Comparison of ENCODE assay signal across 23 cellular contexts in genomic region chr15:78338756-78339155, GRCh38. TPM values are rescaled to one million over a fixed set of nuclear protein-coding genes. Genes with fewer than 3 reads are reported as not detected.
DNase-seq lines count a peak whose midpoint lies in the region; ATAC-seq, FAIRE-seq and TF ChIP-seq lines count a peak whose summit lies in the region.
"Had no signal": no experiment of that assay in that cellular context is flagged by ENCODE, and none has a peak within 500 bp of the region (broad histone marks: within the 10 kb centered on the region; RNA-seq: fewer than 3 reads in every experiment).

No MANE protein-coding gene starts in this region.

- no peak overlapping the region for H2AFZ ChIP-seq in neural progenitor cell (replicated peaks)

- H3K4me3 ChIP-seq in kidney (ENCODE audit: low read length in 2 of 2) (no peak overlapping the region), neural progenitor cell (no peak overlapping the region)
- H3K4me3 ChIP-seq: BLaER1 treated with 17β-estradiol and CSF1 and Interleukin-3, amounts not matched to agents 10 nM and 100 nM; Peyer's patch; SJSA1 had no signal

- peaks cover 43% of the 10 kb centered on the region for H3F3A ChIP-seq in neural progenitor cell (ENCODE audit: low read depth)

- no peak for ATAC-seq in HG02981 (IDR thresholded peaks at IDR 0.05; ENCODE audit: unreplicated experiment)

- peaks cover 18% of the 10 kb centered on the region for H4K20me1 ChIP-seq in neural progenitor cell (ENCODE audit: low read depth)
- H4K20me1 ChIP-seq: BLaER1 treated with 17β-estradiol and CSF1 and Interleukin-3, amounts not matched to agents 10 nM and 100 nM had no signal

- H3K9ac ChIP-seq in kidney (ENCODE audit: low read length in 2 of 2) (no peak overlapping the region), neural progenitor cell (no peak overlapping the region)
- H3K9ac ChIP-seq: BLaER1 treated with 17β-estradiol and CSF1 and Interleukin-3, amounts not matched to agents 10 nM and 100 nM had no signal

- peaks cover 36% of the 10 kb centered on the region for H3K4me1 Mint-ChIP-seq in neural progenitor cell
- H3K4me1 Mint-ChIP-seq in activated T-helper 2 cell treated with anti-CD3 and anti-CD28 coated beads, Interferon-gamma antibody, Interleukin-2, Interleukin-4, amounts not matched to agents 10 μg/mL and 5 μg/mL and 100 μg/mL, durations not matched to agents 14 hours and 24 hours and 36 hours (ENCODE audit: low read depth) = no peaks in the 10 kb centered on the region

- H3K36me3 Mint-ChIP-seq in neural progenitor cell = no peaks in the 10 kb centered on the region
- no peaks in the 10 kb centered on the region for H3K36me3 Mint-ChIP-seq in activated T-helper 2 cell treated with anti-CD3 and anti-CD28 coated beads, Interferon-gamma antibody, Interleukin-2, Interleukin-4, amounts not matched to agents 10 μg/mL and 5 μg/mL and 100 μg/mL, durations not matched to agents 14 hours and 24 hours and 36 hours (ENCODE audit: low read depth)
- H3K36me3 Mint-ChIP-seq: CD4-positive, alpha-beta memory T cell had no signal

- H3K27me3 Mint-ChIP-seq in neural progenitor cell (ENCODE audit: insufficient read depth, low read depth) = peaks cover 38% of the 10 kb centered on the region
- H3K27me3 Mint-ChIP-seq in activated T-helper 2 cell treated with anti-CD3 and anti-CD28 coated beads, Interferon-gamma antibody, Interleukin-2, Interleukin-4, amounts not matched to agents 10 μg/mL and 5 μg/mL and 100 μg/mL, durations not matched to agents 14 hours and 24 hours and 36 hours (ENCODE audit: low read depth) = peaks cover 46% of the 10 kb centered on the region

- H3K4me2 ChIP-seq in neural progenitor cell = peak overlapping the region; percentile 13

- TF ChIP-seq CTCF in kidney (IDR thresholded peaks at IDR 0.05; ENCODE audit: borderline replicate concordance, extremely low read depth, insufficient read depth) = no peak
- TF ChIP-seq CTCF in neural progenitor cell (IDR thresholded peaks at IDR 0.05) = no peak

- H3K27me3 ChIP-seq in neural progenitor cell = peaks cover 48% of the 10 kb centered on the region

- H3K36me3 ChIP-seq in kidney (ENCODE audit: control insufficient read depth in 1 of 2, insufficient read depth in 2 of 2, low read length in 2 of 2) = no peaks in the 10 kb centered on the region
- H3K36me3 ChIP-seq in neural progenitor cell = no peaks in the 10 kb centered on the region
- H3K36me3 ChIP-seq: BLaER1 treated with 17β-estradiol and CSF1 and Interleukin-3, amounts not matched to agents 10 nM and 100 nM; Peyer's patch; SJSA1 had no signal

- DNase-seq in DMS79 treated with DMSO at 0.1 percent for 48 hours (lab: John Stamatoyannopoulos, UW) (peak; percentile 12), DMS79 (lab: John Stamatoyannopoulos, UW) (no peak), kidney (peak; percentile 37), neural progenitor cell (ENCODE audit: low spot score) (no peak), DMS 273 (lab: John Stamatoyannopoulos, UW; ENCODE audit: unreplicated experiment) (no peak), NOMO-1 treated with DMSO at 0.1 percent for 48 hours (lab: John Stamatoyannopoulos, UW; ENCODE audit: unreplicated experiment) (no peak)
- no peak for DNase-seq in activated T-helper 2 cell treated with anti-CD3 and anti-CD28 coated beads, Interferon-gamma antibody, Interleukin-2, Interleukin-4, amounts not matched to agents 10 μg/mL and 5 μg/mL and 100 μg/mL, durations not matched to agents 14 hours and 24 hours and 36 hours (ENCODE audit: low spot score)
- DNase-seq: ACHN; CD4-positive, alpha-beta memory T cell; EL; GF-D8; Kasumi-1; NCI-H1694 treated with DMSO at 0.1 percent for 48 hours; NCI-H2081 treated with DMSO at 0.1 percent for 48 hours; NCI-H446 treated with DMSO at 0.1 percent for 48 hours; NK-92 treated with Interleukin-12 subunit alpha and Interleukin-12 subunit beta, amount 100 ng/mL, for 24 hours; Peyer's patch had no signal

- intact Hi-C loops in kidney (cut with DNase I) = no loop called here
- intact Hi-C loops in activated T-helper 2 cell treated with anti-CD3 and anti-CD28 coated beads, Interferon-gamma antibody, Interleukin-2, Interleukin-4, amounts not matched to agents 10 μg/mL and 5 μg/mL and 100 μg/mL, durations not matched to agents 14 hours and 24 hours and 36 hours (cut with micrococcal nuclease) = no loop called here

- H3K27ac Mint-ChIP-seq in neural progenitor cell = no peak overlapping the region
- no peak overlapping the region for H3K27ac Mint-ChIP-seq in activated T-helper 2 cell treated with anti-CD3 and anti-CD28 coated beads, Interferon-gamma antibody, Interleukin-2, Interleukin-4, amounts not matched to agents 10 μg/mL and 5 μg/mL and 100 μg/mL, durations not matched to agents 14 hours and 24 hours and 36 hours
- H3K27ac Mint-ChIP-seq: CD4-positive, alpha-beta memory T cell had no signal

- FAIRE-seq in kidney (lab: Jason Lieb, UNC) = no peak

- peaks cover 23% of the 10 kb centered on the region for H3K79me2 ChIP-seq in neural progenitor cell (ENCODE audit: low read depth)

- H3K9me3 ChIP-seq in kidney (ENCODE audit: control insufficient read depth in 1 of 2, low read length in 2 of 2) = no peaks in the 10 kb centered on the region
- no peaks in the 10 kb centered on the region for H3K9me3 ChIP-seq in neural progenitor cell (ENCODE audit: low read depth)
- H3K9me3 ChIP-seq: BLaER1 treated with 17β-estradiol and CSF1 and Interleukin-3, amounts not matched to agents 10 nM and 100 nM; Peyer's patch had no signal

- H3K9me3 Mint-ChIP-seq in neural progenitor cell = no peaks in the 10 kb centered on the region
- no peaks in the 10 kb centered on the region for H3K9me3 Mint-ChIP-seq in activated T-helper 2 cell treated with anti-CD3 and anti-CD28 coated beads, Interferon-gamma antibody, Interleukin-2, Interleukin-4, amounts not matched to agents 10 μg/mL and 5 μg/mL and 100 μg/mL, durations not matched to agents 14 hours and 24 hours and 36 hours

- peak overlapping the region; percentile 77 for H3K4me3 Mint-ChIP-seq in neural progenitor cell
- H3K4me3 Mint-ChIP-seq in activated T-helper 2 cell treated with anti-CD3 and anti-CD28 coated beads, Interferon-gamma antibody, Interleukin-2, Interleukin-4, amounts not matched to agents 10 μg/mL and 5 μg/mL and 100 μg/mL, durations not matched to agents 14 hours and 24 hours and 36 hours (ENCODE audit: low read depth) = no peak overlapping the region

- H3K4me1 ChIP-seq in kidney (ENCODE audit: control insufficient read depth in 1 of 2, insufficient read depth in 1 of 2, low read depth in 1 of 2, low read length in 2 of 2) (peaks cover 0 to 2% of the 10 kb centered on the region in 2 donors), neural progenitor cell (peaks cover 49% of the 10 kb centered on the region)
- H3K4me1 ChIP-seq: SJSA1 had no signal

- H3K27ac ChIP-seq in kidney (ENCODE audit: low read depth in 2 of 2, low read length in 2 of 2) (no peak overlapping the region), neural progenitor cell (no peak overlapping the region)
- H3K27ac ChIP-seq: 22Rv1; BLaER1 treated with 17β-estradiol and CSF1 and Interleukin-3, amounts not matched to agents 10 nM and 100 nM; Peyer's patch; SJSA1 had no signal

RNA-seq across cellular contexts. Expression of gene CRABP1, which starts 1.4 kb away (rescaled TPM):
- total RNA-seq in kidney (not detected), neural progenitor cell (ENCODE audit: low replicate concordance) (320 and 454 TPM in 2 replicates)
- polyA plus RNA-seq in kidney (ENCODE audit: insufficient read depth, low read depth, low replicate concordance) = 61.0 TPM
- total RNA-seq in activated T-helper 2 cell treated with anti-CD3 and anti-CD28 coated beads, Interferon-gamma antibody, Interleukin-2, Interleukin-4, amounts not matched to agents 10 μg/mL and 5 μg/mL and 100 μg/mL, durations not matched to agents 14 hours and 24 hours and 36 hours = 0.57 TPM in 1 of 2 replicates, not detected in the other
- total RNA-seq: CD4-positive, alpha-beta memory T cell; MCF 10A; OCI-LY7; SJSA1 had no signal
- polyA plus RNA-seq: CD4-positive, alpha-beta memory T cell had no signal

RNA-seq across cellular contexts. Expression of gene SKIC8, which starts 39.3 kb away (rescaled TPM):
- total RNA-seq in kidney (48.5 TPM), neural progenitor cell (ENCODE audit: low replicate concordance) (76.0 and 78.4 TPM in 2 replicates)
- 87.4 TPM for polyA plus RNA-seq in kidney (ENCODE audit: insufficient read depth, low read depth, low replicate concordance)
- 51.2 and 51.8 TPM in 2 replicates for total RNA-seq in activated T-helper 2 cell treated with anti-CD3 and anti-CD28 coated beads, Interferon-gamma antibody, Interleukin-2, Interleukin-4, amounts not matched to agents 10 μg/mL and 5 μg/mL and 100 μg/mL, durations not matched to agents 14 hours and 24 hours and 36 hours

Comparison
In these comparisons a context has a peak if more than half of its experiments do, and no peak if none do; other contexts are left out.
1. DNase-seq: peak in DMS79 treated with DMSO at 0.1 percent for 48 hours (single experiment) and kidney (single experiment); none in DMS79 (single experiment), neural progenitor cell (single experiment), DMS 273 (single experiment), NOMO-1 treated with DMSO at 0.1 percent for 48 hours (single experiment) and activated T-helper 2 cell treated with anti-CD3 and anti-CD28 coated beads, Interferon-gamma antibody, Interleukin-2, Interleukin-4, amounts not matched to agents 10 μg/mL and 5 μg/mL and 100 μg/mL, durations not matched to agents 14 hours and 24 hours and 36 hours (single experiment).
2. RNA of gene CRABP1, which starts 1.4 kb away (total RNA-seq): 320 to 454 TPM in neural progenitor cell; 0.57 TPM in activated T-helper 2 cell treated with anti-CD3 and anti-CD28 coated beads, Interferon-gamma antibody, Interleukin-2, Interleukin-4, amounts not matched to agents 10 μg/mL and 5 μg/mL and 100 μg/mL, durations not matched to agents 14 hours and 24 hours and 36 hours and not detected in kidney (single experiment); every median in the first group is over 100 times any median in the second.